Comparison of ENCODE assay signal across 20 cellular contexts in genomic region chr3:123285479-123285878, GRCh38.
A peak's percentile ranks its signal among the peaks of the same experiment; 100 is the strongest.
DNase-seq lines count a peak whose midpoint lies in the region; ATAC-seq and TF ChIP-seq lines count a peak whose summit lies in the region.
"Had no signal": no experiment of that assay in that cellular context is flagged by ENCODE, and none has a peak within 500 bp of the region (broad histone marks: within the 10 kb centered on the region; RNA-seq: fewer than 3 reads in every experiment).

No MANE protein-coding gene starts in this region.

- H3K36me3 ChIP-seq in naive thymus-derived CD4-positive, alpha-beta T cell (ENCODE audit: control insufficient read depth in 2 of 3, insufficient read depth in 3 of 3, low read length in 3 of 3), result no peaks in the 10 kb centered on the region

- no peak overlapping the region for H3K27ac ChIP-seq in H9 (ENCODE audit: insufficient read length, low read depth, low read length)
- H3K27ac ChIP-seq in naive thymus-derived CD4-positive, alpha-beta T cell (ENCODE audit: low read depth, low read length), result no peak overlapping the region
- H3K27ac ChIP-seq: 22Rv1, HL-60, KMS-11, RWPE1 had no signal

- no peak overlapping the region for H4K5ac ChIP-seq in H9 (ENCODE audit: insufficient read length, low read depth, low read length)

- no peaks in the 10 kb centered on the region for H4K20me1 ChIP-seq in H9 (ENCODE audit: control insufficient read depth, insufficient read depth, insufficient read length)

- H2AFZ ChIP-seq in H9 (ENCODE audit: low read length), result no peak overlapping the region

- H3K23me2 ChIP-seq in H9 (ENCODE audit: insufficient read length, low read depth, low read length, poor library complexity, severe bottlenecking), result no peaks in the 10 kb centered on the region

- no peaks in the 10 kb centered on the region for H3K9me3 ChIP-seq in H9 (ENCODE audit: control insufficient read depth, low read depth, low read length)
- H3K9me3 ChIP-seq in naive thymus-derived CD4-positive, alpha-beta T cell (ENCODE audit: control insufficient read depth in 2 of 3, low read length in 3 of 3), result no peaks in the 10 kb centered on the region

- H3K4me1 Mint-ChIP-seq in activated CD4-positive, alpha-beta memory T cell treated with anti-CD3 and anti-CD28 coated beads, Interleukin-2, amount 10 ng/mL, durations not matched to agents 7 days and 5 days, result no peaks in the 10 kb centered on the region
- H3K4me1 Mint-ChIP-seq in activated CD4-positive, alpha-beta memory T cell treated with anti-CD3 and anti-CD28 coated beads for 36 hours (ENCODE audit: low read depth), result no peaks in the 10 kb centered on the region
- H3K4me1 Mint-ChIP-seq in H9, result no peaks in the 10 kb centered on the region; a peak in 1 of 4 replicates
- peaks cover 0 to 6% (median 0%) of the 10 kb centered on the region in 7 donors for H3K4me1 Mint-ChIP-seq in naive thymus-derived CD4-positive, alpha-beta T cell

- H2BK15ac ChIP-seq in H9 (ENCODE audit: low read depth, low read length), result no peak overlapping the region

- H3K9ac ChIP-seq in H9 (ENCODE audit: extremely low read depth, insufficient read length, low read length), result no peak overlapping the region
- H3K9ac ChIP-seq: KMS-11 had no signal

- H3T11ph ChIP-seq in H9 (ENCODE audit: low read length), result no peak overlapping the region

- H3K56ac ChIP-seq in H9 (ENCODE audit: insufficient read length, low read depth, low read length), result no peak overlapping the region

- no peak overlapping the region for H2AK5ac ChIP-seq in H9 (ENCODE audit: insufficient read length, low read length)

- H4K91ac ChIP-seq in H9 (ENCODE audit: insufficient read length, low read depth, low read length), result no peak overlapping the region

- no peak overlapping the region for H2BK5ac ChIP-seq in H9 (ENCODE audit: insufficient read length, low read length)

- H3K4me1 ChIP-seq in H9 (ENCODE audit: insufficient read depth, low read length), result no peaks in the 10 kb centered on the region
- H3K4me1 ChIP-seq in naive thymus-derived CD4-positive, alpha-beta T cell (ENCODE audit: control insufficient read depth in 2 of 2, insufficient read depth in 2 of 2, low read length in 2 of 2), result no peaks in the 10 kb centered on the region

- H3K18ac ChIP-seq in H9 (ENCODE audit: insufficient read length, low read depth, low read length), result no peak overlapping the region

- H2BK12ac ChIP-seq in H9 (ENCODE audit: insufficient read length, low read depth, low read length), result no peak overlapping the region

- no peak overlapping the region for H3K4ac ChIP-seq in H9 (ENCODE audit: low read depth, low read length)

- no peak overlapping the region for H3K4me3 Mint-ChIP-seq in activated CD4-positive, alpha-beta memory T cell treated with anti-CD3 and anti-CD28 coated beads, Interleukin-2, amount 10 ng/mL, durations not matched to agents 7 days and 5 days
- no peak overlapping the region for H3K4me3 Mint-ChIP-seq in activated CD4-positive, alpha-beta memory T cell treated with anti-CD3 and anti-CD28 coated beads for 36 hours
- H3K4me3 Mint-ChIP-seq in H9, result no peak overlapping the region
- H3K4me3 Mint-ChIP-seq in naive thymus-derived CD4-positive, alpha-beta T cell, result no peak overlapping the region
- H3K4me3 Mint-ChIP-seq: CD4-positive, CD25-positive, alpha-beta regulatory T cell; IgD-negative memory B cell had no signal

- no peaks in the 10 kb centered on the region for H3K9me3 Mint-ChIP-seq in activated CD4-positive, alpha-beta memory T cell treated with anti-CD3 and anti-CD28 coated beads, Interleukin-2, amount 10 ng/mL, durations not matched to agents 7 days and 5 days
- no peaks in the 10 kb centered on the region for H3K9me3 Mint-ChIP-seq in activated CD4-positive, alpha-beta memory T cell treated with anti-CD3 and anti-CD28 coated beads for 36 hours
- H3K9me3 Mint-ChIP-seq in H9, result no peaks in the 10 kb centered on the region
- H3K9me3 Mint-ChIP-seq in naive thymus-derived CD4-positive, alpha-beta T cell, result peaks cover 0 to 7% (median 0%) of the 10 kb centered on the region in 11 donors

- CTCF ChIA-PET in activated CD4-positive, alpha-beta memory T cell treated with anti-CD3 and anti-CD28 coated beads, Interleukin-2, amount 10 ng/mL, durations not matched to agents 7 days and 5 days (lab: Charles Lee), result no interaction called here
- CTCF ChIA-PET in activated CD4-positive, alpha-beta memory T cell treated with anti-CD3 and anti-CD28 coated beads for 36 hours (lab: Charles Lee), result interaction anchor here (1.4 to 1.5 kb wide), 2 partner anchors 13 to 19 kb away, joined by 3 to 5 read pairs; no protein-coding TSS in a partner anchor
- CTCF ChIA-PET in naive thymus-derived CD4-positive, alpha-beta T cell (lab: Charles Lee), result no interaction called here

- intact Hi-C loops in activated CD4-positive, alpha-beta memory T cell treated with anti-CD3 and anti-CD28 coated beads for 36 hours (cut with micrococcal nuclease), result no loop called here
- intact Hi-C loops in naive thymus-derived CD4-positive, alpha-beta T cell (cut with micrococcal nuclease), result no loop called here

- H4K8ac ChIP-seq in H9 (replicated peaks; ENCODE audit: insufficient read length, low read depth, low read length), result no peak overlapping the region

- H3K36me3 Mint-ChIP-seq in activated CD4-positive, alpha-beta memory T cell treated with anti-CD3 and anti-CD28 coated beads, Interleukin-2, amount 10 ng/mL, durations not matched to agents 7 days and 5 days (ENCODE audit: low read depth), result no peaks in the 10 kb centered on the region
- no peaks in the 10 kb centered on the region for H3K36me3 Mint-ChIP-seq in activated CD4-positive, alpha-beta memory T cell treated with anti-CD3 and anti-CD28 coated beads for 36 hours
- H3K36me3 Mint-ChIP-seq in H9 (ENCODE audit: insufficient read depth in 1 of 3, low read depth in 3 of 3), result peaks cover 7 to 18% (median 16%) of the 10 kb centered on the region in 3 experiments
- H3K36me3 Mint-ChIP-seq in naive thymus-derived CD4-positive, alpha-beta T cell, result no peaks in the 10 kb centered on the region

- DNase-seq in activated CD4-positive, alpha-beta memory T cell treated with anti-CD3 and anti-CD28 coated beads, Interleukin-2, amount 10 ng/mL, durations not matched to agents 7 days and 5 days, result peak; percentile 7
- no peak for DNase-seq in activated CD4-positive, alpha-beta memory T cell treated with anti-CD3 and anti-CD28 coated beads for 36 hours
- DNase-seq in AG08396 (ENCODE audit: low spot score) (peak; percentile 1), H9 (peak; percentile 19), mesenteric fat pad (ENCODE audit: low spot score) (peak; percentile 87), EL (no peak)
- DNase-seq in naive thymus-derived CD4-positive, alpha-beta T cell, result no peak
- DNase-seq in effector CD4-positive, alpha-beta T cell, result no peak
- DNase-seq: CD4-positive, CD25-positive, alpha-beta regulatory T cell; GOT3; NCI-H1417 treated with DMSO at 0.1 percent for 48 hours; NCI-H2227 treated with DMSO at 0.1 percent for 48 hours; NCI-H526 treated with DMSO at 0.1 percent for 48 hours; SHP77 treated with DMSO at 0.1 percent for 48 hours had no signal

- H3K27me3 Mint-ChIP-seq in activated CD4-positive, alpha-beta memory T cell treated with anti-CD3 and anti-CD28 coated beads, Interleukin-2, amount 10 ng/mL, durations not matched to agents 7 days and 5 days, result no peaks in the 10 kb centered on the region
- H3K27me3 Mint-ChIP-seq in activated CD4-positive, alpha-beta memory T cell treated with anti-CD3 and anti-CD28 coated beads for 36 hours, result peaks cover 2% of the 10 kb centered on the region
- no peaks in the 10 kb centered on the region for H3K27me3 Mint-ChIP-seq in H9 (ENCODE audit: low read depth)
- no peaks in the 10 kb centered on the region for H3K27me3 Mint-ChIP-seq in naive thymus-derived CD4-positive, alpha-beta T cell
- H3K27me3 Mint-ChIP-seq: CD4-positive, CD25-positive, alpha-beta regulatory T cell had no signal

- no peak overlapping the region for H3K4me2 ChIP-seq in H9 (ENCODE audit: insufficient read depth, insufficient read length, low read length)
- H3K4me2 ChIP-seq: KMS-11 had no signal

- no peak for ATAC-seq in naive thymus-derived CD4-positive, alpha-beta T cell

- POLR2A ChIA-PET in activated CD4-positive, alpha-beta memory T cell treated with anti-CD3 and anti-CD28 coated beads, Interleukin-2, amount 10 ng/mL, durations not matched to agents 7 days and 5 days (lab: Charles Lee), result no interaction called here
- POLR2A ChIA-PET in activated CD4-positive, alpha-beta memory T cell treated with anti-CD3 and anti-CD28 coated beads for 36 hours (lab: Charles Lee), result no interaction called here
- POLR2A ChIA-PET in naive thymus-derived CD4-positive, alpha-beta T cell (lab: Charles Lee), result no interaction called here

- no peak overlapping the region for H2BK120ac ChIP-seq in H9 (ENCODE audit: low read depth, low read length, poor library complexity, severe bottlenecking)

- H2BK20ac ChIP-seq in H9 (ENCODE audit: low read depth, low read length, poor library complexity, severe bottlenecking), result no peak overlapping the region

- H3K79me2 ChIP-seq in H9 (ENCODE audit: insufficient read depth, low read length), result no peaks in the 10 kb centered on the region

- no peak overlapping the region for H3K14ac ChIP-seq in H9 (ENCODE audit: insufficient read depth, low read length)

- no peaks in the 10 kb centered on the region for H3K27me3 ChIP-seq in H9 (ENCODE audit: insufficient read depth, low read length)
- H3K27me3 ChIP-seq in naive thymus-derived CD4-positive, alpha-beta T cell (ENCODE audit: control insufficient read depth in 2 of 2, insufficient read depth in 2 of 2, low read length in 2 of 2), result no peaks in the 10 kb centered on the region

- H3K4me3 ChIP-seq in naive thymus-derived CD4-positive, alpha-beta T cell (ENCODE audit: low read length), result no peak overlapping the region
- H3K4me3 ChIP-seq: GM12878 had no signal

- no peaks in the 10 kb centered on the region for H3K79me1 ChIP-seq in H9 (ENCODE audit: insufficient read depth, low read depth, low read length, poor library complexity, severe bottlenecking)

- no peak overlapping the region for H3K27ac Mint-ChIP-seq in activated CD4-positive, alpha-beta memory T cell treated with anti-CD3 and anti-CD28 coated beads, Interleukin-2, amount 10 ng/mL, durations not matched to agents 7 days and 5 days
- H3K27ac Mint-ChIP-seq in activated CD4-positive, alpha-beta memory T cell treated with anti-CD3 and anti-CD28 coated beads for 36 hours, result no peak overlapping the region
- peak overlapping the region in 1 of 3 experiments; percentile 25; a peak in 2 of 7 replicates for H3K27ac Mint-ChIP-seq in H9
- no peak overlapping the region for H3K27ac Mint-ChIP-seq in naive thymus-derived CD4-positive, alpha-beta T cell
- H3K27ac Mint-ChIP-seq: CD4-positive, CD25-positive, alpha-beta regulatory T cell; IgD-negative memory B cell had no signal

- no CpG with 5 or more reads among the region's 4 CpGs for WGBS in H9 (ENCODE audit: extremely low coverage, insufficient read length, low lambda C conversion rate)

- no peak overlapping the region for H3K23ac ChIP-seq in H9 (ENCODE audit: insufficient read length, low read depth, low read length)

- TF ChIP-seq CTCF in H9 (conservative IDR thresholded peaks at IDR 0.05), result no peak

Comparison
In these comparisons a context has a peak if more than half of its experiments do, and no peak if none do; other contexts are left out.
1. DNase-seq: peak in activated CD4-positive, alpha-beta memory T cell treated with anti-CD3 and anti-CD28 coated beads, Interleukin-2, amount 10 ng/mL, durations not matched to agents 7 days and 5 days (single experiment), AG08396 (single experiment), H9 (single experiment) and mesenteric fat pad (single experiment); none in activated CD4-positive, alpha-beta memory T cell treated with anti-CD3 and anti-CD28 coated beads for 36 hours (single experiment), naive thymus-derived CD4-positive, alpha-beta T cell (0 of 9), EL (single experiment) and effector CD4-positive, alpha-beta T cell (single experiment).